In genomic region chr6:13431059-13431656, GRCh38 we compare ENCODE assay signal across 16 cellular contexts. TPM values are rescaled to one million over a fixed set of nuclear protein-coding genes. Genes with fewer than 3 reads are reported as not detected.
DNase-seq lines count a peak whose midpoint lies in the region; ATAC-seq lines count a peak whose summit lies in the region.
"Had no signal": no experiment of that assay in that cellular context is flagged by ENCODE, and none has a peak within 500 bp of the region (broad histone marks: within the 10 kb centered on the region; RNA-seq: fewer than 3 reads in every experiment).

No MANE protein-coding gene starts in this region.

- H3K27me3 Mint-ChIP-seq in activated naive CD4-positive, alpha-beta T cell treated with anti-CD3 and anti-CD28 coated beads, Interleukin-2, amount 50 U/mL, for 24 hours: no peaks in the 10 kb centered on the region
- no peaks in the 10 kb centered on the region for H3K27me3 Mint-ChIP-seq in activated naive CD4-positive, alpha-beta T cell treated with anti-CD3 and anti-CD28 coated beads for 36 hours (ENCODE audit: low read depth)
- H3K27me3 Mint-ChIP-seq in activated T-helper 1 cell treated with anti-CD3 and anti-CD28 coated beads, Interleukin-12 subunit alpha, Interleukin-12 subunit beta, Interleukin-2, Interleukin-4 antibody, amounts not matched to agents 30 ng/mL and 10 ng/mL and 1 ng/mL, durations not matched to agents 14 hours and 24 hours and 36 hours (ENCODE audit: insufficient read depth): no peaks in the 10 kb centered on the region

- H3K36me3 Mint-ChIP-seq in activated naive CD4-positive, alpha-beta T cell treated with anti-CD3 and anti-CD28 coated beads, Interleukin-2, amount 50 U/mL, for 24 hours: no peaks in the 10 kb centered on the region
- H3K36me3 Mint-ChIP-seq in activated naive CD4-positive, alpha-beta T cell treated with anti-CD3 and anti-CD28 coated beads for 36 hours (ENCODE audit: low read depth): peaks cover 3% of the 10 kb centered on the region
- peaks cover 13% of the 10 kb centered on the region for H3K36me3 Mint-ChIP-seq in activated T-helper 1 cell treated with anti-CD3 and anti-CD28 coated beads, Interleukin-12 subunit alpha, Interleukin-12 subunit beta, Interleukin-2, Interleukin-4 antibody, amounts not matched to agents 30 ng/mL and 10 ng/mL and 1 ng/mL, durations not matched to agents 14 hours and 24 hours and 36 hours (ENCODE audit: low read depth)
- H3K36me3 Mint-ChIP-seq in stimulated activated effector memory CD8-positive, alpha-beta T cell treated with anti-CD3 and anti-CD28 coated beads, Interleukin-12 subunit alpha, Interleukin-12 subunit beta, amount 100 ng/mL, for 72 hours: peaks cover 13% of the 10 kb centered on the region

- peaks cover 72% of the 10 kb centered on the region for H3K4me1 Mint-ChIP-seq in activated naive CD4-positive, alpha-beta T cell treated with anti-CD3 and anti-CD28 coated beads, Interleukin-2, amount 50 U/mL, for 24 hours
- H3K4me1 Mint-ChIP-seq in activated naive CD4-positive, alpha-beta T cell treated with anti-CD3 and anti-CD28 coated beads for 36 hours (ENCODE audit: low read depth): peaks cover 69% of the 10 kb centered on the region
- H3K4me1 Mint-ChIP-seq in activated T-helper 1 cell treated with anti-CD3 and anti-CD28 coated beads, Interleukin-12 subunit alpha, Interleukin-12 subunit beta, Interleukin-2, Interleukin-4 antibody, amounts not matched to agents 30 ng/mL and 10 ng/mL and 1 ng/mL, durations not matched to agents 14 hours and 24 hours and 36 hours (ENCODE audit: low read depth): peaks cover 92% of the 10 kb centered on the region
- peaks cover 94% of the 10 kb centered on the region for H3K4me1 Mint-ChIP-seq in stimulated activated effector memory CD8-positive, alpha-beta T cell treated with anti-CD3 and anti-CD28 coated beads, Interleukin-12 subunit alpha, Interleukin-12 subunit beta, amount 100 ng/mL, for 72 hours

- DNase-seq in activated naive CD4-positive, alpha-beta T cell treated with anti-CD3 and anti-CD28 coated beads for 36 hours: no peak
- no peak for DNase-seq in activated T-helper 1 cell treated with anti-CD3 and anti-CD28 coated beads, Interleukin-12 subunit alpha, Interleukin-12 subunit beta, Interleukin-2, Interleukin-4 antibody, amounts not matched to agents 30 ng/mL and 10 ng/mL and 1 ng/mL, durations not matched to agents 14 hours and 24 hours and 36 hours (ENCODE audit: low spot score)
- no peak for DNase-seq in stimulated activated effector memory CD8-positive, alpha-beta T cell treated with anti-CD3 and anti-CD28 coated beads, Interleukin-12 subunit alpha, Interleukin-12 subunit beta, amount 100 ng/mL, for 72 hours (ENCODE audit: low spot score in 2 of 2)
- DNase-seq in left lobe of liver (ENCODE audit: low spot score): no peak
- DNase-seq: activated CD4-positive, CD25-positive, alpha-beta regulatory T cell treated with anti-CD3 and anti-CD28 coated beads, Interleukin-2, amount 50 U/mL, for 72 hours; COR-L47; GDM1; KG1; NCI-H187; NCI-H526 treated with DMSO at 0.1 percent for 48 hours; stimulated activated CD4-positive, alpha-beta T cell treated with anti-CD3 and anti-CD28 coated beads, Interleukin-12 subunit alpha, Interleukin-12 subunit beta, amount 100 ng/mL, for 4 hours; testis had no signal

- ATAC-seq in HG02678 (IDR thresholded peaks at IDR 0.05; ENCODE audit: unreplicated experiment): peak; percentile 19
- no peak for ATAC-seq in stimulated activated effector memory CD8-positive, alpha-beta T cell treated with anti-CD3 and anti-CD28 coated beads, Interleukin-12 subunit alpha, Interleukin-12 subunit beta, amount 100 ng/mL, for 72 hours
- no peak for ATAC-seq in GM21447 (IDR thresholded peaks at IDR 0.05; ENCODE audit: unreplicated experiment)
- ATAC-seq in HG03280 (IDR thresholded peaks at IDR 0.05; ENCODE audit: unreplicated experiment): no peak
- no peak for ATAC-seq in left lobe of liver

- CTCF ChIA-PET in activated naive CD4-positive, alpha-beta T cell treated with anti-CD3 and anti-CD28 coated beads for 36 hours (lab: Charles Lee): interaction anchor here (0.9 to 1.0 kb wide), 3 partner anchors 9 to 364 kb away, joined by 3 read pairs; no protein-coding TSS in a partner anchor

- no peaks in the 10 kb centered on the region for H3K9me3 Mint-ChIP-seq in activated naive CD4-positive, alpha-beta T cell treated with anti-CD3 and anti-CD28 coated beads, Interleukin-2, amount 50 U/mL, for 24 hours
- H3K9me3 Mint-ChIP-seq in activated naive CD4-positive, alpha-beta T cell treated with anti-CD3 and anti-CD28 coated beads for 36 hours: peaks cover 8% of the 10 kb centered on the region
- peaks cover 16% of the 10 kb centered on the region for H3K9me3 Mint-ChIP-seq in activated T-helper 1 cell treated with anti-CD3 and anti-CD28 coated beads, Interleukin-12 subunit alpha, Interleukin-12 subunit beta, Interleukin-2, Interleukin-4 antibody, amounts not matched to agents 30 ng/mL and 10 ng/mL and 1 ng/mL, durations not matched to agents 14 hours and 24 hours and 36 hours
- H3K9me3 Mint-ChIP-seq in stimulated activated effector memory CD8-positive, alpha-beta T cell treated with anti-CD3 and anti-CD28 coated beads, Interleukin-12 subunit alpha, Interleukin-12 subunit beta, amount 100 ng/mL, for 72 hours: peaks cover 6% of the 10 kb centered on the region

- intact Hi-C loops in activated naive CD4-positive, alpha-beta T cell treated with anti-CD3 and anti-CD28 coated beads for 36 hours (cut with micrococcal nuclease): loop anchor here (10.0 kb wide), 1 partner anchor 1716 kb away; no protein-coding TSS in a partner anchor
- intact Hi-C loops in activated T-helper 1 cell treated with anti-CD3 and anti-CD28 coated beads, Interleukin-12 subunit alpha, Interleukin-12 subunit beta, Interleukin-2, Interleukin-4 antibody, amounts not matched to agents 30 ng/mL and 10 ng/mL and 1 ng/mL, durations not matched to agents 14 hours and 24 hours and 36 hours (cut with micrococcal nuclease): no loop called here

- peak overlapping the region; percentile 18 for H3K27ac Mint-ChIP-seq in activated naive CD4-positive, alpha-beta T cell treated with anti-CD3 and anti-CD28 coated beads, Interleukin-2, amount 50 U/mL, for 24 hours
- H3K27ac Mint-ChIP-seq in activated naive CD4-positive, alpha-beta T cell treated with anti-CD3 and anti-CD28 coated beads for 36 hours: no peak overlapping the region
- peak overlapping the region; percentile 56 for H3K27ac Mint-ChIP-seq in activated T-helper 1 cell treated with anti-CD3 and anti-CD28 coated beads, Interleukin-12 subunit alpha, Interleukin-12 subunit beta, Interleukin-2, Interleukin-4 antibody, amounts not matched to agents 30 ng/mL and 10 ng/mL and 1 ng/mL, durations not matched to agents 14 hours and 24 hours and 36 hours
- H3K27ac Mint-ChIP-seq in stimulated activated effector memory CD8-positive, alpha-beta T cell treated with anti-CD3 and anti-CD28 coated beads, Interleukin-12 subunit alpha, Interleukin-12 subunit beta, amount 100 ng/mL, for 72 hours: peak overlapping the region; percentile 82

- H3K4me3 Mint-ChIP-seq in activated naive CD4-positive, alpha-beta T cell treated with anti-CD3 and anti-CD28 coated beads, Interleukin-2, amount 50 U/mL, for 24 hours: no peak overlapping the region
- H3K4me3 Mint-ChIP-seq in activated naive CD4-positive, alpha-beta T cell treated with anti-CD3 and anti-CD28 coated beads for 36 hours: no peak overlapping the region
- H3K4me3 Mint-ChIP-seq in activated T-helper 1 cell treated with anti-CD3 and anti-CD28 coated beads, Interleukin-12 subunit alpha, Interleukin-12 subunit beta, Interleukin-2, Interleukin-4 antibody, amounts not matched to agents 30 ng/mL and 10 ng/mL and 1 ng/mL, durations not matched to agents 14 hours and 24 hours and 36 hours: peak overlapping the region; percentile 7
- H3K4me3 Mint-ChIP-seq in stimulated activated effector memory CD8-positive, alpha-beta T cell treated with anti-CD3 and anti-CD28 coated beads, Interleukin-12 subunit alpha, Interleukin-12 subunit beta, amount 100 ng/mL, for 72 hours: peak overlapping the region; percentile 59

RNA-seq across cellular contexts. Expression of gene GFOD1, which starts 56.2 kb away (rescaled TPM):
- 1 to 10 TPM; 3.7 to 4.2 TPM for total RNA-seq in activated naive CD4-positive, alpha-beta T cell treated with anti-CD3 and anti-CD28 coated beads for 36 hours
- total RNA-seq in activated T-helper 1 cell treated with anti-CD3 and anti-CD28 coated beads, Interleukin-12 subunit alpha, Interleukin-12 subunit beta, Interleukin-2, Interleukin-4 antibody, amounts not matched to agents 30 ng/mL and 10 ng/mL and 1 ng/mL, durations not matched to agents 14 hours and 24 hours and 36 hours: 12.4 and 13.6 TPM in 2 replicates
- total RNA-seq in left lobe of liver: 9.6 TPM

Comparison
In these comparisons a context has a peak if more than half of its experiments do, and no peak if none do; other contexts are left out.
1. H3K4me3 Mint-ChIP-seq: peak in activated T-helper 1 cell treated with anti-CD3 and anti-CD28 coated beads, Interleukin-12 subunit alpha, Interleukin-12 subunit beta, Interleukin-2, Interleukin-4 antibody, amounts not matched to agents 30 ng/mL and 10 ng/mL and 1 ng/mL, durations not matched to agents 14 hours and 24 hours and 36 hours (single experiment) and stimulated activated effector memory CD8-positive, alpha-beta T cell treated with anti-CD3 and anti-CD28 coated beads, Interleukin-12 subunit alpha, Interleukin-12 subunit beta, amount 100 ng/mL, for 72 hours (single experiment); none in activated naive CD4-positive, alpha-beta T cell treated with anti-CD3 and anti-CD28 coated beads, Interleukin-2, amount 50 U/mL, for 24 hours (single experiment) and activated naive CD4-positive, alpha-beta T cell treated with anti-CD3 and anti-CD28 coated beads for 36 hours (single experiment).